Comparison of ENCODE assay signal across 27 cellular contexts in the genomic region with DNA sequence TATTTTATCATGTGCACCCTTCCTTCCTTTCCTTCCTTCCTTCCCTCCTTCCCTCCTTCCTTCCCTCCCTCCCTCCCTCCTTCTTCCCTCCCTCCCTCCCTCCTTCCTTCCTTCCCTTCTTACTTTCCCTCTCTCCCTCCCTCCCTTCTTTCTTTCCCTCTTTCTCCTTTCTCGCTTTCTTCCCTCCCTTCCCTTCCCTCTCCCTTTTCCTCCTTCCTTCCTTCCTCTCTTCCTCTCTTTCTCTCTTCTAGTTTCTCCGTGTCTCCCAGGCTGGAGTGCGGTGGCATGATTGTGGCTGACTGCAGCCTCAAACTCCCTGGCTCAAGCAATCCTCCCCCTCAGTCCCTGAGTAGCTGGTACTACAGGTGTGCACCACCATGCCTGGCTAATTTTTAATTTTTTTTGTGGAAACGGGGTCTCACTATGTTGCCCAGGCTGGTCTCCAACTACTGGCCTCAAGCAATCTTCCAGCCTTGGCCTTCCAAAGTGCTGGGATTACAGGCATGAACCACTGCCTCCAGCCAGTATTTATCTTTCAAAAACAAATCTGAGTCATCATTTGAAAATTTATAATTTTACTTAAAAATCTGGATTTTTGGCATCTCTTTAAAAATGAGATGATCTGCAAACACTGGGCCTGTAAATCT. TPM values are rescaled to one million over a fixed set of nuclear protein-coding genes. Genes with fewer than 3 reads are reported as not detected.
DNase-seq lines count a peak whose midpoint lies in the region; ATAC-seq and TF ChIP-seq lines count a peak whose summit lies in the region.
"Had no signal": no experiment of that assay in that cellular context is flagged by ENCODE, and none has a peak within 500 bp of the region (broad histone marks: within the 10 kb centered on the region; RNA-seq: fewer than 3 reads in every experiment).

No MANE protein-coding gene starts in this region.

- H3K4me3 ChIP-seq in mesenchymal stem cell (ENCODE audit: insufficient read depth in 1 of 2, low read depth in 1 of 2, low read length in 2 of 2) (peak overlapping the region in 1 of 2 experiments; percentile 34), tibial nerve (no peak overlapping the region)
- H3K4me3 ChIP-seq: lung, neural progenitor cell, psoas muscle, skin epidermis, thoracic aorta had no signal

- peaks cover 17% of the 10 kb centered on the region for H3K79me1 ChIP-seq in mesenchymal stem cell (replicated peaks; ENCODE audit: low read length, poor library complexity, severe bottlenecking)

- peak overlapping the region; percentile 41 for H3K9ac ChIP-seq in mesenchymal stem cell (ENCODE audit: low read length)
- H3K9ac ChIP-seq: KMS-11, neural progenitor cell had no signal

- TF ChIP-seq POLR2A in tibial nerve (IDR thresholded peaks at IDR 0.05), result no peak

- ATAC-seq in T-cell (replicated peaks in 1 of 4), result no peak
- ATAC-seq in HG03196 (IDR thresholded peaks at IDR 0.05; ENCODE audit: unreplicated experiment), result no peak
- ATAC-seq: activated CD8-positive, alpha-beta memory T cell treated with anti-CD3 and anti-CD28 coated beads, Interleukin-2, amount 10 ng/mL, durations not matched to agents 7 days and 5 days had no signal

- no peak overlapping the region for H2BK12ac ChIP-seq in mesenchymal stem cell (ENCODE audit: low read length in 2 of 2)

- peaks cover 12% of the 10 kb centered on the region for H3K36me3 Mint-ChIP-seq in activated naive CD4-positive, alpha-beta T cell treated with anti-CD3 and anti-CD28 coated beads, Interleukin-2, amount 50 U/mL, for 24 hours
- H3K36me3 Mint-ChIP-seq in T-cell (peaks cover 40% of the 10 kb centered on the region), type B pancreatic cell (peaks cover 32% of the 10 kb centered on the region)

- no peak overlapping the region for H3K4me3 Mint-ChIP-seq in activated naive CD4-positive, alpha-beta T cell treated with anti-CD3 and anti-CD28 coated beads, Interleukin-2, amount 50 U/mL, for 24 hours
- H3K4me3 Mint-ChIP-seq in T-cell, result no peak overlapping the region
- no peak overlapping the region for H3K4me3 Mint-ChIP-seq in type B pancreatic cell
- H3K4me3 Mint-ChIP-seq: activated CD8-positive, alpha-beta memory T cell treated with anti-CD3 and anti-CD28 coated beads, Interleukin-2, amount 10 ng/mL, durations not matched to agents 7 days and 5 days; neural progenitor cell had no signal

- no peak overlapping the region for H3K4me2 ChIP-seq in mesenchymal stem cell (ENCODE audit: low read length, poor library complexity, severe bottlenecking)
- H3K4me2 ChIP-seq: KMS-11, neural progenitor cell had no signal

- H3K9me3 ChIP-seq in mesenchymal stem cell (ENCODE audit: control insufficient read depth, low read length) (peaks cover 1% of the 10 kb centered on the region), tibial nerve (peaks cover 0 to 7% (median 0%) of the 10 kb centered on the region in 4 donors)
- H3K9me3 ChIP-seq: psoas muscle, thoracic aorta had no signal

- H4K91ac ChIP-seq in mesenchymal stem cell (ENCODE audit: low read length), result no peak overlapping the region

- no peak overlapping the region for H3K4ac ChIP-seq in mesenchymal stem cell (ENCODE audit: low read depth in 1 of 2, low read length in 2 of 2)

- H3K27ac ChIP-seq in mesenchymal stem cell (ENCODE audit: low read length, poor library complexity, severe bottlenecking), result no peak overlapping the region
- H3K27ac ChIP-seq in tibial nerve, result peak overlapping the region in 3 of 4 donors; percentile 15 to 50 (median 35)
- no peak overlapping the region for H3K27ac ChIP-seq in caudate nucleus (ENCODE audit: low read depth, low read length)
- H3K27ac ChIP-seq: KMS-11, neural progenitor cell, psoas muscle, thoracic aorta had no signal

- no peaks in the 10 kb centered on the region for H3K27me3 Mint-ChIP-seq in activated naive CD4-positive, alpha-beta T cell treated with anti-CD3 and anti-CD28 coated beads, Interleukin-2, amount 50 U/mL, for 24 hours
- H3K27me3 Mint-ChIP-seq in T-cell (no peaks in the 10 kb centered on the region), type B pancreatic cell (no peaks in the 10 kb centered on the region)
- H3K27me3 Mint-ChIP-seq: activated CD8-positive, alpha-beta memory T cell treated with anti-CD3 and anti-CD28 coated beads, Interleukin-2, amount 10 ng/mL, durations not matched to agents 7 days and 5 days had no signal

- H2AFZ ChIP-seq in mesenchymal stem cell (ENCODE audit: low read depth, low read length), result no peak overlapping the region
- H2AFZ ChIP-seq: neural progenitor cell had no signal

- POLR2A ChIA-PET in T-cell (lab: Charles Lee), result no interaction called here

- no peak overlapping the region for H3K18ac ChIP-seq in mesenchymal stem cell (ENCODE audit: low read depth in 1 of 2, low read length in 2 of 2)

- H2BK120ac ChIP-seq in mesenchymal stem cell (ENCODE audit: low read depth, low read length), result no peak overlapping the region

- H3K36me3 ChIP-seq in mesenchymal stem cell (ENCODE audit: control insufficient read depth in 1 of 2, insufficient read depth in 2 of 2, low read depth in 1 of 2, low read length in 2 of 2) (peaks cover 28 to 69% of the 10 kb centered on the region in 2 experiments), tibial nerve (peaks cover 0 to 80% (median 0%) of the 10 kb centered on the region in 3 donors)

- H3K4me1 ChIP-seq in mesenchymal stem cell (ENCODE audit: control insufficient read depth, insufficient read depth, low read depth, low read length) (peaks cover 7% of the 10 kb centered on the region), tibial nerve (peaks cover 0 to 17% (median 3%) of the 10 kb centered on the region in 4 donors)
- H3K4me1 ChIP-seq: neural progenitor cell had no signal

- no peak for TF ChIP-seq CTCF in tibial nerve (IDR thresholded peaks at IDR 0.05)
- no peak for TF ChIP-seq CTCF in type B pancreatic cell (conservative IDR thresholded peaks at IDR 0.05)

- no peak overlapping the region for H2AK5ac ChIP-seq in mesenchymal stem cell (ENCODE audit: low read length, severe bottlenecking)

- no peak overlapping the region for H2BK15ac ChIP-seq in mesenchymal stem cell (ENCODE audit: low read depth, poor library complexity, severe bottlenecking)

- H3K27ac Mint-ChIP-seq in activated naive CD4-positive, alpha-beta T cell treated with anti-CD3 and anti-CD28 coated beads, Interleukin-2, amount 50 U/mL, for 24 hours, result peak overlapping the region; percentile 68
- peak overlapping the region; percentile 17 to 61 for H3K27ac Mint-ChIP-seq in T-cell
- H3K27ac Mint-ChIP-seq in type B pancreatic cell, result no peak overlapping the region
- H3K27ac Mint-ChIP-seq: activated CD8-positive, alpha-beta memory T cell treated with anti-CD3 and anti-CD28 coated beads, Interleukin-2, amount 10 ng/mL, durations not matched to agents 7 days and 5 days; neural progenitor cell had no signal

- 94% methylated on average over 4 of the region's 4 CpGs for WGBS in mesenchymal stem cell
- 85 to 90% methylated on average over 4 of the region's 4 CpGs for WGBS in tibial nerve, 2 donors

- no peak for TF ChIP-seq EP300 in tibial nerve (IDR thresholded peaks at IDR 0.05)

- peaks cover 8% of the 10 kb centered on the region for H3K9me3 Mint-ChIP-seq in activated naive CD4-positive, alpha-beta T cell treated with anti-CD3 and anti-CD28 coated beads, Interleukin-2, amount 50 U/mL, for 24 hours
- H3K9me3 Mint-ChIP-seq in T-cell (peaks cover 6 to 8% (median 7%) of the 10 kb centered on the region in 3 donors), type B pancreatic cell (no peaks in the 10 kb centered on the region)

- H3K14ac ChIP-seq in mesenchymal stem cell (ENCODE audit: low read length in 2 of 2), result no peak overlapping the region

- H3K27me3 ChIP-seq in mesenchymal stem cell (ENCODE audit: control insufficient read depth in 1 of 2, insufficient read depth in 1 of 2, low read length in 2 of 2) (no peaks in the 10 kb centered on the region), tibial nerve (no peaks in the 10 kb centered on the region)
- H3K27me3 ChIP-seq: neural progenitor cell had no signal

- H3K4me1 Mint-ChIP-seq in activated naive CD4-positive, alpha-beta T cell treated with anti-CD3 and anti-CD28 coated beads, Interleukin-2, amount 50 U/mL, for 24 hours, result peaks cover 31% of the 10 kb centered on the region
- H3K4me1 Mint-ChIP-seq in T-cell, result peaks cover 29 to 32% (median 31%) of the 10 kb centered on the region in 3 donors
- no peaks in the 10 kb centered on the region for H3K4me1 Mint-ChIP-seq in type B pancreatic cell (ENCODE audit: unreplicated experiment)

- H4K8ac ChIP-seq in mesenchymal stem cell (ENCODE audit: low read length), result no peak overlapping the region

- DNase-seq in activated naive CD4-positive, alpha-beta T cell treated with anti-CD3 and anti-CD28 coated beads, Interleukin-2, amount 50 U/mL, for 16 hours, result no peak
- DNase-seq in T-cell (no peak), mesenchymal stem cell (no peak), tibial nerve (ENCODE audit: low spot score in 2 of 2) (no peak), caudate nucleus (lab: John Stamatoyannopoulos, UW) (no peak), type B pancreatic cell (ENCODE audit: extremely low spot score, unreplicated experiment) (no peak)
- DNase-seq: activated CD8-positive, alpha-beta memory T cell treated with anti-CD3 and anti-CD28 coated beads, Interleukin-2, amount 10 ng/mL, durations not matched to agents 7 days and 5 days; activated gamma-delta T cell; anterior cingulate cortex; C1 segment of cervical spinal cord; effector CD8-positive, alpha-beta T cell; erythroblast; kidney; MV-4-11; NCI-H187; NCI-H2227 treated with DMSO at 0.1 percent for 48 hours; SHP77 treated with DMSO at 0.1 percent for 48 hours; stimulated activated CD4-positive, alpha-beta T cell treated with anti-CD3 and anti-CD28 coated beads, Interleukin-1b, Interleukin-23, amount 100 ng/mL, for 48 hours; SW 1271 had no signal

- H3K23ac ChIP-seq in mesenchymal stem cell (ENCODE audit: low read length in 2 of 2), result no peak overlapping the region

- CTCF ChIA-PET in T-cell (lab: Charles Lee), result no interaction called here

- H2BK5ac ChIP-seq in mesenchymal stem cell (ENCODE audit: low read depth, low read length, poor library complexity, severe bottlenecking), result no peak overlapping the region

RNA-seq across cellular contexts. Expression of a gene that starts 7.8 kb away (rescaled TPM):
- total RNA-seq in T-cell (10 to 100 TPM; 18.1 to 36.6 (median 30.8) TPM), tibial nerve (100 to 1,000 TPM; 125 to 214 (median 180) TPM), type B pancreatic cell (ENCODE audit: low replicate concordance) (32.4 and 58.0 TPM in 2 replicates)
- polyA plus RNA-seq in mesenchymal stem cell (2013, experiment 1 of 2), result 18.5 TPM
- polyA plus RNA-seq in mesenchymal stem cell (2013, experiment 2 of 2), result 18.8 TPM

RNA-seq across cellular contexts. Expression of a gene that starts 8.9 kb away (rescaled TPM):
- total RNA-seq in T-cell (1 to 10 TPM; 2.2 to 5.9 (median 3.6) TPM), tibial nerve (1,000 to 10,000 TPM in 1 of 4 donors, 100 to 1,000 TPM in 3; 528 to 1,237 (median 593) TPM), type B pancreatic cell (ENCODE audit: low replicate concordance) (5.4 and 6.5 TPM in 2 replicates)
- 79.1 TPM for polyA plus RNA-seq in mesenchymal stem cell (2013, experiment 1 of 2)
- polyA plus RNA-seq in mesenchymal stem cell (2013, experiment 2 of 2), result 79.5 TPM

RNA-seq across cellular contexts. Expression of a gene that starts 27.5 kb away (rescaled TPM):
- total RNA-seq in T-cell (under 1 TPM in 3 of 5 donors, not detected in 2; 0.26 to 0.70 (median 0.59) TPM), tibial nerve (1 to 10 TPM in 3 of 4 donors, under 1 TPM in 1; 0.78 to 9.9 (median 2.2) TPM), type B pancreatic cell (ENCODE audit: low replicate concordance) (1.0 and 1.2 TPM in 2 replicates)
- not detected for polyA plus RNA-seq in mesenchymal stem cell (2013, experiment 1 of 2)
- polyA plus RNA-seq in mesenchymal stem cell (2013, experiment 2 of 2), result not detected

RNA-seq across cellular contexts. Expression of a gene that starts 29.0 kb away (rescaled TPM):
- 10 to 100 TPM; 29.0 to 50.0 (median 41.5) TPM for total RNA-seq in T-cell
- polyA plus RNA-seq in mesenchymal stem cell (2013, experiment 1 of 2), result 16.7 TPM
- 12.7 TPM for polyA plus RNA-seq in mesenchymal stem cell (2013, experiment 2 of 2)
- total RNA-seq in tibial nerve, result 100 to 1,000 TPM in 1 of 4 donors, 10 to 100 TPM in 3; 40.0 to 112 (median 79.6) TPM
- total RNA-seq in type B pancreatic cell (ENCODE audit: low replicate concordance), result 51.6 and 80.7 TPM in 2 replicates

RNA-seq across cellular contexts. Expression of a gene that starts 40.7 kb away (rescaled TPM):
- 1 to 10 TPM; 1.5 to 5.0 (median 4.5) TPM for total RNA-seq in T-cell
- 92.4 TPM for polyA plus RNA-seq in mesenchymal stem cell (2013, experiment 1 of 2)
- 91.8 TPM for polyA plus RNA-seq in mesenchymal stem cell (2013, experiment 2 of 2)
- total RNA-seq in tibial nerve, result 1,000 to 10,000 TPM in 1 of 4 donors, 100 to 1,000 TPM in 3; 415 to 1,129 (median 638) TPM
- 2.7 and 3.1 TPM in 2 replicates for total RNA-seq in type B pancreatic cell (ENCODE audit: low replicate concordance)

Comparison
In these comparisons a context has a peak if more than half of its experiments do, and no peak if none do; other contexts are left out.
1. H3K27ac ChIP-seq: peak in tibial nerve (3 of 4); none in mesenchymal stem cell (single experiment) and caudate nucleus (single experiment).
2. RNA of a gene that starts 8.9 kb away (total RNA-seq): 528 to 1,237 TPM in tibial nerve; 5.4 to 6.5 TPM in type B pancreatic cell and 2.2 to 5.9 TPM in T-cell; every median in the first group is over 10 times any median in the second.